ENCODE assay signal across 19 cellular contexts in genomic region chr14:105940534-105941225, GRCh38.
DNase-seq lines count a peak whose midpoint lies in the region; ATAC-seq and TF ChIP-seq lines count a peak whose summit lies in the region.
"Had no signal": no experiment of that assay in that cellular context is flagged by ENCODE, and none has a peak within 500 bp of the region (broad histone marks: within the 10 kb centered on the region; RNA-seq: fewer than 3 reads in every experiment).

No MANE protein-coding gene starts in this region.

- no peaks in the 10 kb centered on the region for H3K4me1 Mint-ChIP-seq in activated T-helper 17 cell treated with anti-CD3 and anti-CD28 coated beads, Interleukin-2, amount 50 U/mL, for 72 hours

- peaks cover 7% of the 10 kb centered on the region for H3K27me3 Mint-ChIP-seq in activated T-helper 17 cell treated with anti-CD3 and anti-CD28 coated beads, Interleukin-2, amount 50 U/mL, for 72 hours

- H3K4me3 Mint-ChIP-seq in activated T-helper 17 cell treated with anti-CD3 and anti-CD28 coated beads, Interleukin-2, amount 50 U/mL, for 72 hours = no peak overlapping the region

- TF ChIP-seq CTCF in right atrium auricular region (IDR thresholded peaks at IDR 0.05) = no peak
- no peak for TF ChIP-seq CTCF in lung (IDR thresholded peaks at IDR 0.05; ENCODE audit: control extremely low read depth, extremely low read depth)
- no peak for TF ChIP-seq CTCF in gastroesophageal sphincter (IDR thresholded peaks at IDR 0.05)

- H3K27ac ChIP-seq in right atrium auricular region (no peak overlapping the region), lung (ENCODE audit: low read depth in 1 of 2, low read length in 1 of 2) (no peak overlapping the region), gastroesophageal sphincter (no peak overlapping the region)
- H3K27ac ChIP-seq: A549 had no signal

- H3K4me1 ChIP-seq in right atrium auricular region = no peaks in the 10 kb centered on the region
- H3K4me1 ChIP-seq in lung (ENCODE audit: control insufficient read depth in 2 of 2, insufficient read depth in 2 of 2, low read length in 2 of 2) = no peaks in the 10 kb centered on the region
- H3K4me1 ChIP-seq in gastroesophageal sphincter = no peaks in the 10 kb centered on the region
- H3K4me1 ChIP-seq: A549 had no signal

- peaks cover 8% of the 10 kb centered on the region for H3K9me3 Mint-ChIP-seq in activated T-helper 17 cell treated with anti-CD3 and anti-CD28 coated beads, Interleukin-2, amount 50 U/mL, for 72 hours

- no peak for TF ChIP-seq POLR2A in gastroesophageal sphincter (IDR thresholded peaks at IDR 0.05)

- no peak for TF ChIP-seq EP300 in gastroesophageal sphincter (IDR thresholded peaks at IDR 0.05)

- H3K9me3 ChIP-seq in right atrium auricular region (peaks cover 0 to 29% of the 10 kb centered on the region in 2 donors), lung (ENCODE audit: control insufficient read depth in 2 of 2, insufficient read depth in 1 of 2, low read length in 1 of 2) (peaks cover 0 to 28% of the 10 kb centered on the region in 2 donors), gastroesophageal sphincter (peaks cover 0 to 50% (median 0%) of the 10 kb centered on the region in 3 donors)
- H3K9me3 ChIP-seq: MG63 had no signal

- 77 to 88% methylated on average over 9 of the region's 9 CpGs for WGBS in lung, 2 donors
- 75% methylated on average over 6 of the region's 9 CpGs; no CpG with 5 or more reads in 1 of the 2 donors for WGBS in gastroesophageal sphincter (ENCODE audit: low coverage in 1 of 2), 2 donors

- no peaks in the 10 kb centered on the region for H3K36me3 Mint-ChIP-seq in activated T-helper 17 cell treated with anti-CD3 and anti-CD28 coated beads, Interleukin-2, amount 50 U/mL, for 72 hours (ENCODE audit: low read depth)

- DNase-seq in right atrium auricular region (ENCODE audit: low spot score) (peak; percentile 26), left cardiac atrium (no peak), lung (ENCODE audit: low spot score) (peak; percentile 27), NCI-H2196 treated with DMSO at 0.1 percent for 48 hours (lab: John Stamatoyannopoulos, UW; ENCODE audit: unreplicated experiment) (no peak)
- DNase-seq: C1 segment of cervical spinal cord, COR-L47, GF-D8, MG63, NCI-H1092, NCI-H146, NCI-H2081, NCI-H510A, NCI-H774, SHP77 treated with DMSO at 0.1 percent for 48 hours had no signal

- no peak overlapping the region for H3K4me3 ChIP-seq in right atrium auricular region
- no peak overlapping the region for H3K4me3 ChIP-seq in lung
- H3K4me3 ChIP-seq in gastroesophageal sphincter = no peak overlapping the region
- H3K4me3 ChIP-seq: A549, MG63 had no signal

- no peaks in the 10 kb centered on the region for H3K36me3 ChIP-seq in right atrium auricular region
- H3K36me3 ChIP-seq in lung (ENCODE audit: control insufficient read depth in 2 of 2, insufficient read depth in 2 of 2, low read length in 2 of 2) = no peaks in the 10 kb centered on the region
- no peaks in the 10 kb centered on the region for H3K36me3 ChIP-seq in gastroesophageal sphincter
- H3K36me3 ChIP-seq: MG63 had no signal

- intact Hi-C loops in left cardiac atrium (cut with DNase I) = no loop called here

- no peaks in the 10 kb centered on the region for H3K27me3 ChIP-seq in right atrium auricular region
- no peaks in the 10 kb centered on the region for H3K27me3 ChIP-seq in lung (ENCODE audit: control insufficient read depth, insufficient read depth)
- peaks cover 26% of the 10 kb centered on the region for H3K27me3 ChIP-seq in gastroesophageal sphincter
- H3K27me3 ChIP-seq: MG63 had no signal

- peak overlapping the region; percentile 33 for H3K27ac Mint-ChIP-seq in activated T-helper 17 cell treated with anti-CD3 and anti-CD28 coated beads, Interleukin-2, amount 50 U/mL, for 72 hours

- no peak for ATAC-seq in left cardiac atrium
- no peak for ATAC-seq in activated T-helper 17 cell treated with anti-CD3 and anti-CD28 coated beads, Interleukin-2, amount 50 U/mL, for 72 hours (replicated peaks)
- no peak for ATAC-seq in lung (ENCODE audit: insufficient read depth, low FRiP score)
- ATAC-seq in gastroesophageal sphincter = no peak
- no peak for ATAC-seq in GM21381 (IDR thresholded peaks at IDR 0.05; ENCODE audit: unreplicated experiment)
- no peak for ATAC-seq in GM19455 (IDR thresholded peaks at IDR 0.05; ENCODE audit: unreplicated experiment)
- ATAC-seq: A549 had no signal

Comparison
In these comparisons a context has a peak if more than half of its experiments do, and no peak if none do; other contexts are left out.
1. DNase-seq: peak in right atrium auricular region (single experiment) and lung (single experiment); none in left cardiac atrium (single experiment) and NCI-H2196 treated with DMSO at 0.1 percent for 48 hours (single experiment).